In genomic region chr1:76668046-76668445, GRCh38 we compare ENCODE assay signal across 12 cellular contexts.
DNase-seq lines count a peak whose midpoint lies in the region; ATAC-seq and TF ChIP-seq lines count a peak whose summit lies in the region.
"Had no signal": no experiment of that assay in that cellular context is flagged by ENCODE, and none has a peak within 500 bp of the region (broad histone marks: within the 10 kb centered on the region; RNA-seq: fewer than 3 reads in every experiment).

No MANE protein-coding gene starts in this region.

- BruUV-seq in mammary epithelial cell (replicated peaks; lab: Mats Ljungman, UMichigan), result no TSS peak

- H3K36me3 ChIP-seq in mammary epithelial cell (ENCODE audit: insufficient read depth, low read length), result no peaks in the 10 kb centered on the region

- H4K20me1 ChIP-seq in mammary epithelial cell (ENCODE audit: insufficient read depth, low read length), result no peaks in the 10 kb centered on the region

- dilution Hi-C loops in mammary epithelial cell (cut with HindIII; ENCODE audit: low sequenced_read_pairs), result no loop called here

- ATAC-seq in GM18498 (IDR thresholded peaks at IDR 0.05; ENCODE audit: unreplicated experiment) (peak; percentile 72), GM21447 (IDR thresholded peaks at IDR 0.05; ENCODE audit: unreplicated experiment) (peak; percentile 92), HG03378 (IDR thresholded peaks at IDR 0.05; ENCODE audit: unreplicated experiment) (peak; percentile 93), HG03457 (IDR thresholded peaks at IDR 0.05; ENCODE audit: unreplicated experiment) (no peak)
- ATAC-seq: activated naive CD8-positive, alpha-beta T cell treated with anti-CD3 and anti-CD28 coated beads, Interleukin-2, amount 50 U/mL, for 24 hours; natural killer cell had no signal

- no peaks in the 10 kb centered on the region for H3K9me3 ChIP-seq in mammary epithelial cell (replicated peaks; ENCODE audit: insufficient read depth, low read length)

- H3K9ac ChIP-seq in mammary epithelial cell (ENCODE audit: insufficient read depth, low read length), result no peak overlapping the region

- H3K27me3 ChIP-seq in mammary epithelial cell (ENCODE audit: insufficient read depth, low read length), result no peaks in the 10 kb centered on the region

- H3K79me2 ChIP-seq in mammary epithelial cell (ENCODE audit: insufficient read depth, low read length), result no peaks in the 10 kb centered on the region

- intact Hi-C loops in mammary epithelial cell (cut with micrococcal nuclease), result no loop called here

- H3K4me2 ChIP-seq in mammary epithelial cell (ENCODE audit: insufficient read depth, low read depth, low read length), result no peak overlapping the region

- WGBS in mammary epithelial cell (ENCODE audit: low coverage, missing lambda C conversion rate), result 68% methylated on average over 5 of the region's 5 CpGs

- no peak overlapping the region for H2AFZ ChIP-seq in mammary epithelial cell (ENCODE audit: low read depth, low read length)

- TF ChIP-seq CTCF in mammary epithelial cell (conservative IDR thresholded peaks at IDR 0.05 in 1 of 2, IDR thresholded peaks at IDR 0.05 in 1 of 2; ENCODE audit: extremely low read depth in 1 of 2, insufficient read depth in 1 of 2, low read depth in 1 of 2, low read length in 2 of 2), result no peak

- no peak overlapping the region for H3K4me3 ChIP-seq in mammary epithelial cell (replicated peaks in 1 of 3; ENCODE audit: insufficient read depth in 1 of 3, low read depth in 2 of 3, low read length in 3 of 3)

- CTCF ChIA-PET in mammary epithelial cell (lab: Charles Lee; ENCODE audit: low non-redundant PET), result no interaction called here

- H3K4me1 ChIP-seq in mammary epithelial cell (ENCODE audit: insufficient read depth, low read length), result no peaks in the 10 kb centered on the region

- no peak overlapping the region for H3K27ac ChIP-seq in mammary epithelial cell (ENCODE audit: insufficient read depth, low read depth, low read length)
- H3K27ac ChIP-seq: HL-60 had no signal

- DNase-seq in fibroblast of peridontal ligament (ENCODE audit: extremely low read depth) (peak; percentile 39), superior temporal gyrus (ENCODE audit: extremely low spot score) (no peak), mammary epithelial cell (no peak), cerebellum (ENCODE audit: low spot score) (no peak)
- DNase-seq: activated naive CD8-positive, alpha-beta T cell treated with anti-CD3 and anti-CD28 coated beads, Interleukin-2, amount 50 U/mL, for 24 hours; COR-L47; natural killer cell had no signal

- in situ Hi-C loops in mammary epithelial cell (cut with MboI; ENCODE audit: low sequenced_read_pairs in 2 of 2), result no loop called here
